ENCODE assay signal across 2 cellular contexts in genomic region chr6:33828764-33829731, GRCh38.
TF ChIP-seq lines count a peak whose summit lies in the region.

No MANE protein-coding gene starts in this region.

TF ChIP-seq in SK-N-SH treated with all-trans-retinoic acid at 6 μM for 48 hours, 23 proteins besides CTCF, POLR2A, EP300 and RAD21:
- TF ChIP-seq, protein P1, sequence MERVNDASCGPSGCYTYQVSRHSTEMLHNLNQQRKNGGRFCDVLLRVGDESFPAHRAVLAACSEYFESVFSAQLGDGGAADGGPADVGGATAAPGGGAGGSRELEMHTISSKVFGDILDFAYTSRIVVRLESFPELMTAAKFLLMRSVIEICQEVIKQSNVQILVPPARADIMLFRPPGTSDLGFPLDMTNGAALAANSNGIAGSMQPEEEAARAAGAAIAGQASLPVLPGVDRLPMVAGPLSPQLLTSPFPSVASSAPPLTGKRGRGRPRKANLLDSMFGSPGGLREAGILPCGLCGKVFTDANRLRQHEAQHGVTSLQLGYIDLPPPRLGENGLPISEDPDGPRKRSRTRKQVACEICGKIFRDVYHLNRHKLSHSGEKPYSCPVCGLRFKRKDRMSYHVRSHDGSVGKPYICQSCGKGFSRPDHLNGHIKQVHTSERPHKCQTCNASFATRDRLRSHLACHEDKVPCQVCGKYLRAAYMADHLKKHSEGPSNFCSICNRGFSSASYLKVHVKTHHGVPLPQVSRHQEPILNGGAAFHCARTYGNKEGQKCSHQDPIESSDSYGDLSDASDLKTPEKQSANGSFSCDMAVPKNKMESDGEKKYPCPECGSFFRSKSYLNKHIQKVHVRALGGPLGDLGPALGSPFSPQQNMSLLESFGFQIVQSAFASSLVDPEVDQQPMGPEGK (CRISPR knock-in tag; IDR thresholded peaks at IDR 0.05; ENCODE audit: borderline replicate concordance): no peak
- no peak for TF ChIP-seq RARB (CRISPR knock-in tag; IDR thresholded peaks at IDR 0.05)
- TF ChIP-seq, protein P2, sequence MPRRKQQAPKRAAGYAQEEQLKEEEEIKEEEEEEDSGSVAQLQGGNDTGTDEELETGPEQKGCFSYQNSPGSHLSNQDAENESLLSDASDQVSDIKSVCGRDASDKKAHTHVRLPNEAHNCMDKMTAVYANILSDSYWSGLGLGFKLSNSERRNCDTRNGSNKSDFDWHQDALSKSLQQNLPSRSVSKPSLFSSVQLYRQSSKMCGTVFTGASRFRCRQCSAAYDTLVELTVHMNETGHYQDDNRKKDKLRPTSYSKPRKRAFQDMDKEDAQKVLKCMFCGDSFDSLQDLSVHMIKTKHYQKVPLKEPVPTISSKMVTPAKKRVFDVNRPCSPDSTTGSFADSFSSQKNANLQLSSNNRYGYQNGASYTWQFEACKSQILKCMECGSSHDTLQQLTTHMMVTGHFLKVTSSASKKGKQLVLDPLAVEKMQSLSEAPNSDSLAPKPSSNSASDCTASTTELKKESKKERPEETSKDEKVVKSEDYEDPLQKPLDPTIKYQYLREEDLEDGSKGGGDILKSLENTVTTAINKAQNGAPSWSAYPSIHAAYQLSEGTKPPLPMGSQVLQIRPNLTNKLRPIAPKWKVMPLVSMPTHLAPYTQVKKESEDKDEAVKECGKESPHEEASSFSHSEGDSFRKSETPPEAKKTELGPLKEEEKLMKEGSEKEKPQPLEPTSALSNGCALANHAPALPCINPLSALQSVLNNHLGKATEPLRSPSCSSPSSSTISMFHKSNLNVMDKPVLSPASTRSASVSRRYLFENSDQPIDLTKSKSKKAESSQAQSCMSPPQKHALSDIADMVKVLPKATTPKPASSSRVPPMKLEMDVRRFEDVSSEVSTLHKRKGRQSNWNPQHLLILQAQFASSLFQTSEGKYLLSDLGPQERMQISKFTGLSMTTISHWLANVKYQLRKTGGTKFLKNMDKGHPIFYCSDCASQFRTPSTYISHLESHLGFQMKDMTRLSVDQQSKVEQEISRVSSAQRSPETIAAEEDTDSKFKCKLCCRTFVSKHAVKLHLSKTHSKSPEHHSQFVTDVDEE (CRISPR knock-in tag; IDR thresholded peaks at IDR 0.05): no peak
- TF ChIP-seq ZNF8 (CRISPR knock-in tag; IDR thresholded peaks at IDR 0.05): no peak
- no peak for TF ChIP-seq ZNF565 (CRISPR knock-in tag; conservative IDR thresholded peaks at IDR 0.05; ENCODE audit: low read depth)
- no peak for TF ChIP-seq PPARA (CRISPR knock-in tag; IDR thresholded peaks at IDR 0.05; ENCODE audit: borderline replicate concordance)
- TF ChIP-seq CSDC2 (CRISPR knock-in tag; IDR thresholded peaks at IDR 0.05): no peak
- TF ChIP-seq, protein P3, sequence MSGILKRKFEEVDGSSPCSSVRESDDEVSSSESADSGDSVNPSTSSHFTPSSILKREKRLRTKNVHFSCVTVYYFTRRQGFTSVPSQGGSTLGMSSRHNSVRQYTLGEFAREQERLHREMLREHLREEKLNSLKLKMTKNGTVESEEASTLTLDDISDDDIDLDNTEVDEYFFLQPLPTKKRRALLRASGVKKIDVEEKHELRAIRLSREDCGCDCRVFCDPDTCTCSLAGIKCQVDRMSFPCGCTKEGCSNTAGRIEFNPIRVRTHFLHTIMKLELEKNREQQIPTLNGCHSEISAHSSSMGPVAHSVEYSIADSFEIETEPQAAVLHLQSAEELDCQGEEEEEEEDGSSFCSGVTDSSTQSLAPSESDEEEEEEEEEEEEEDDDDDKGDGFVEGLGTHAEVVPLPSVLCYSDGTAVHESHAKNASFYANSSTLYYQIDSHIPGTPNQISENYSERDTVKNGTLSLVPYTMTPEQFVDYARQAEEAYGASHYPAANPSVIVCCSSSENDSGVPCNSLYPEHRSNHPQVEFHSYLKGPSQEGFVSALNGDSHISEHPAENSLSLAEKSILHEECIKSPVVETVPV (CRISPR knock-in tag; IDR thresholded peaks at IDR 0.05): no peak
- no peak for TF ChIP-seq ZC3H10 (CRISPR knock-in tag; IDR thresholded peaks at IDR 0.05)
- no peak for TF ChIP-seq TOX (CRISPR knock-in tag; IDR thresholded peaks at IDR 0.05; ENCODE audit: borderline replicate concordance)
TF ChIP-seq in SK-N-SH treated with all-trans-retinoic acid at 6 μM for 48 hours: peak in this region for 0.

TF ChIP-seq in HepG2, 621 proteins besides CTCF, POLR2A, EP300 and RAD21:
- TF ChIP-seq TFAP4 (IDR thresholded peaks at IDR 0.05; ENCODE audit: borderline replicate concordance, low read depth): no peak
- TF ChIP-seq RORA (CRISPR knock-in tag; IDR thresholded peaks at IDR 0.05): no peak
- no peak for TF ChIP-seq ZNF18 (CRISPR knock-in tag; IDR thresholded peaks at IDR 0.05; ENCODE audit: insufficient replicate concordance)
- no peak for TF ChIP-seq PCBP1 (IDR thresholded peaks at IDR 0.05; ENCODE audit: borderline replicate concordance, low read depth, low read length)
- no peak for TF ChIP-seq SALL2 (CRISPR knock-in tag; IDR thresholded peaks at IDR 0.05)
- no peak for TF ChIP-seq YEATS4 (CRISPR knock-in tag; IDR thresholded peaks at IDR 0.05; ENCODE audit: borderline replicate concordance)
- TF ChIP-seq ZIK1 (CRISPR knock-in tag; IDR thresholded peaks at IDR 0.05; ENCODE audit: borderline replicate concordance, low read depth): no peak
- TF ChIP-seq ZNF724P (CRISPR knock-in tag; IDR thresholded peaks at IDR 0.05; ENCODE audit: borderline replicate concordance): no peak
- no peak for TF ChIP-seq AFF4 (CRISPR knock-in tag; IDR thresholded peaks at IDR 0.05)
- TF ChIP-seq RBAK (CRISPR knock-in tag; IDR thresholded peaks at IDR 0.05): no peak
- TF ChIP-seq ZNF282 (IDR thresholded peaks at IDR 0.05; ENCODE audit: partially characterized antibody): no peak
- no peak for TF ChIP-seq SP5 (CRISPR knock-in tag; IDR thresholded peaks at IDR 0.05; ENCODE audit: borderline replicate concordance, low read depth)
